In the genomic region with DNA sequence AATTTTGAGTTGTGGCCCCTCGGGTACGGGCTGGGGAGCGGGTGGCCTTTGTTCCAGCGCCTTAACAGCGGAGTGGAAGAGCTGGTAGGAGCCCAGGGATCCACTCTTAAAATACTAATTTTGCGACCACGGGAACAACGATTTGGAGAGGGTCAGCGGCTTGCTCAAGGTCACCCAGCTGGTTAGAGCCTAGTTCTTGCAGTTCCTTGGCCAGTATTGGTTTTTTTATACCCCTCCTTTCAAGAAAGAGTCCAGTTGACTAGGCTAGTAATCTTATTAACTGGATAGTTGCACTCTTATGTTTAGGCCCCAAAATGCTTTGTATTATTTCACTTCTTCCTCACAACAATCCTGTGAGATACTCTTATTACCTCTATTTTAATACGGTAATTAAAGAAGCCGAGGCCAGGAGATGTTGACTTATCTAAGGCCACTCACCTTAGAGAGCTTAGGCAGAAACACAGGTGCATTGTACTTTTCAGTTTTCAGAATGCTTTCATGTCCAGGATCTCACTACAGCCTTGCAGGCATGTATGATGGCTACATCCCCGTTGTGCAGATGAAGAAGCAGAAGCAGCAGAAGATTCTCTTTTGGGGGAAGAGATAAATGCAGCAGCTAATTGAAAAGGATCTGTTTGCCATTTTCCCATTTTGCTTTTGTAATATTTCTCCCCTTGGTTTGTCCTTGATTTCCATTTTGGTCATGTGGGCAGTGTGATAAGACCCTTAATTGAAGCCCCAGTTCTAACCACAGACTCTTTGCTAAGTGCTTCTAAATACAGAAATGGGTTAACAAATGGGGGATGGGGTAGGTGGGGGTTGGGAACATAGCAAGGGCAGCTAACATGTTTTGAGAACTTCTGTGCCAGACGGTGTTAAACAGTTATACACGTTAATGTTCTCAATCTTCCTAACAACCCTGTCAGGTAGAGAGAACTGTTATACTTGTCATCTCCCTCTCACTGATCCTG, we compare ENCODE assay signal across 9 cellular contexts. TPM values are rescaled to one million over a fixed set of nuclear protein-coding genes. Genes with fewer than 3 reads are reported as not detected.
DNase-seq lines count a peak whose midpoint lies in the region; ATAC-seq, FAIRE-seq and TF ChIP-seq lines count a peak whose summit lies in the region.
"Had no signal": no experiment of that assay in that cellular context is flagged by ENCODE, and none has a peak within 500 bp of the region (broad histone marks: within the 10 kb centered on the region; RNA-seq: fewer than 3 reads in every experiment).

No MANE protein-coding gene starts in this region.

- H3K27me3 ChIP-seq in adipocyte (replicated peaks; ENCODE audit: control insufficient read depth, insufficient read depth, low read length) (no peaks in the 10 kb centered on the region), right lobe of liver (no peaks in the 10 kb centered on the region), transverse colon (no peaks in the 10 kb centered on the region)

- H3K27ac ChIP-seq in A549 (peak overlapping the region; percentile 97 to 99), right lobe of liver (peak overlapping the region; percentile 84 to 99 (median 92)), transverse colon (peak overlapping the region; percentile 92 to 99 (median 97))

- TF ChIP-seq CTCF in A549 (IDR thresholded peaks at IDR 0.05) (no peak), HFF-Myc (IDR thresholded peaks at IDR 0.05; ENCODE audit: low read depth, low read length, missing control alignments) (no peak), right lobe of liver (IDR thresholded peaks at IDR 0.05) (no peak), transverse colon (IDR thresholded peaks at IDR 0.05) (no peak)

- no peak for TF ChIP-seq RAD21 in A549 (conservative IDR thresholded peaks at IDR 0.05 in 1 of 2, IDR thresholded peaks at IDR 0.05 in 1 of 2)

- peak overlapping the region; percentile 90 for H3K9ac ChIP-seq in adipocyte (ENCODE audit: low read length)

- H3K9me3 ChIP-seq in A549 (no peaks in the 10 kb centered on the region), adipocyte (ENCODE audit: control insufficient read depth, low read length) (no peaks in the 10 kb centered on the region), right lobe of liver (no peaks in the 10 kb centered on the region), transverse colon (no peaks in the 10 kb centered on the region)

- TF ChIP-seq POLR2A in A549 (IDR thresholded peaks at IDR 0.05; ENCODE audit: low read length) (no peak), right lobe of liver (IDR thresholded peaks at IDR 0.05) (no peak), transverse colon (IDR thresholded peaks at IDR 0.05) (no peak)

- POLR2A ChIA-PET in A549 (lab: Yijun Ruan, JAX) = no interaction called here

- peak overlapping the region; percentile 86 for H3K4me3 ChIP-seq in A549
- peak overlapping the region; percentile 81 for H3K4me3 ChIP-seq in HFF-Myc (replicated peaks; ENCODE audit: low read depth, low read length)
- H3K4me3 ChIP-seq in adipocyte (ENCODE audit: low read length) = peak overlapping the region; percentile 89
- peak overlapping the region; percentile 86 to 96 (median 89) for H3K4me3 ChIP-seq in right lobe of liver
- peak overlapping the region; percentile 64 to 97 (median 89) for H3K4me3 ChIP-seq in transverse colon

- intact Hi-C loops in right lobe of liver (cut with DNase I) (no loop called here), transverse colon (cut with DNase I; ENCODE audit: low total_unique reads) (no loop called here)

- H3K4me1 ChIP-seq in A549 (peaks cover 20% of the 10 kb centered on the region), adipocyte (ENCODE audit: control insufficient read depth, insufficient read depth, low read length) (peaks cover 14% of the 10 kb centered on the region), right lobe of liver (peaks cover 0 to 29% (median 3%) of the 10 kb centered on the region in 4 donors), transverse colon (peaks cover 0 to 51% (median 20%) of the 10 kb centered on the region in 4 donors)

- H3K4me2 ChIP-seq in A549 = peak overlapping the region; percentile 97

- no peak for DNase-seq in A549 (ENCODE audit: low read depth in 1 of 2, low spot score in 1 of 2)
- no peak for DNase-seq in HFF-Myc (ENCODE audit: extremely low read depth, low read depth)
- DNase-seq in adipocyte (ENCODE audit: low read depth) = peak; percentile 25
- DNase-seq in right lobe of liver = no peak
- DNase-seq in transverse colon = no peak
- no peak for DNase-seq in DMS153 treated with DMSO at 0.1 percent for 48 hours (lab: John Stamatoyannopoulos, UW; ENCODE audit: unreplicated experiment)
- no peak for DNase-seq in NCI-H2171 treated with DMSO at 0.1 percent for 48 hours (lab: John Stamatoyannopoulos, UW)
- DNase-seq in frontal cortex (ENCODE audit: low spot score in 2 of 2) = no peak

- CTCF ChIA-PET in A549 (lab: Yijun Ruan, JAX) = interaction anchor here (1.3 to 2.1 kb wide), 4 partner anchors 8 to 107 kb away, joined by 3 to 9 read pairs (median 6); no protein-coding TSS in a partner anchor

- peaks cover 13% of the 10 kb centered on the region for H3K36me3 ChIP-seq in adipocyte (ENCODE audit: control insufficient read depth, insufficient read depth, low read length, severe bottlenecking)
- peaks cover 0 to 12% (median 0%) of the 10 kb centered on the region in 4 donors for H3K36me3 ChIP-seq in right lobe of liver
- H3K36me3 ChIP-seq in transverse colon = no peaks in the 10 kb centered on the region

- in situ Hi-C loops in transverse colon (cut with MboI; ENCODE audit: low pct_ligation_motif_present in 1 of 4, low pct_unique_long_range_greater_than_20kb in 1 of 4, low sequenced_read_pairs in 3 of 4) = no loop called here

- FAIRE-seq in A549 (lab: Jason Lieb, UNC) (no peak), frontal cortex (lab: Jason Lieb, UNC) (no peak)
- FAIRE-seq: islet of Langerhans had no signal

- no peak for TF ChIP-seq EP300 in A549 (IDR thresholded peaks at IDR 0.05)
- no peak for TF ChIP-seq EP300 in transverse colon (IDR thresholded peaks at IDR 0.05; ENCODE audit: low read depth)

- no peak for ATAC-seq in A549
- no peak for ATAC-seq in right lobe of liver

- WGBS in A549 (ENCODE audit: missing lambda C conversion rate) = 19% methylated on average over 14 of the region's 14 CpGs
- 14% methylated on average over 5 of the region's 14 CpGs for WGBS in right lobe of liver (ENCODE audit: insufficient coverage, low coverage, low lambda C conversion rate, missing lambda C conversion rate)
- WGBS in transverse colon (ENCODE audit: low coverage in 1 of 2), 2 donors = 10 to 26% methylated on average over 4 to 14 of the region's 14 CpGs

TF ChIP-seq in A549, 52 proteins besides CTCF, POLR2A, EP300 and RAD21:
- TF ChIP-seq JUN (IDR thresholded peaks at IDR 0.05) = no peak
- TF ChIP-seq ZSCAN20 (CRISPR knock-in tag; IDR thresholded peaks at IDR 0.05) = no peak
- TF ChIP-seq HOXA7 (CRISPR knock-in tag; IDR thresholded peaks at IDR 0.05) = no peak
- no peak for TF ChIP-seq SREBF2 (IDR thresholded peaks at IDR 0.05)
- TF ChIP-seq POLR2AphosphoS2 (conservative IDR thresholded peaks at IDR 0.05; ENCODE audit: low read length) = no peak
- TF ChIP-seq ESRRA (IDR thresholded peaks at IDR 0.05; ENCODE audit: borderline replicate concordance, low read length) = no peak
- TF ChIP-seq CEBPB (IDR thresholded peaks at IDR 0.05) = no peak
- no peak for TF ChIP-seq EHF (CRISPR knock-in tag; IDR thresholded peaks at IDR 0.05)
- no peak for TF ChIP-seq NR3C1 (IDR thresholded peaks at IDR 0.05)

RNA-seq across cellular contexts. Expression of a gene that starts 1.4 kb away (rescaled TPM):
- polyA plus RNA-seq in A549 (2011; rRNA removed) (19.4 and 29.3 TPM in 2 replicates), A549 (2017; fragmentation: RNase III; extraction: RNeasy Plus Mini Kit Qiagen cat#74134 plus additional on column Dnase treatment) (21.0 to 30.8 TPM (median 29.7 TPM) in 3 replicates)
- 16.9 and 24.0 TPM in 2 replicates for polyA plus RNA-seq in A549 (2012; cell fraction: cytosol; rRNA removed)
- polyA plus RNA-seq in A549 (2012; cell fraction: nucleus; rRNA removed) = 64.6 and 68.4 TPM in 2 replicates
- polyA minus RNA-seq in A549 (2011; rRNA and poly(A)+ RNA removed) = 31.2 and 49.4 TPM in 2 replicates
- total RNA-seq in right lobe of liver (10 to 100 TPM; 26.7 to 63.4 (median 37.2) TPM), transverse colon (100 to 1,000 TPM; 156 to 252 (median 166) TPM), frontal cortex (56.3 TPM)

RNA-seq across cellular contexts. Expression of a gene that starts 33.8 kb away (rescaled TPM):
- polyA plus RNA-seq in A549 (2011; rRNA removed) (2.5 and 3.6 TPM in 2 replicates), A549 (2017; fragmentation: RNase III; extraction: RNeasy Plus Mini Kit Qiagen cat#74134 plus additional on column Dnase treatment) (3.3 to 4.5 TPM (median 4.5 TPM) in 3 replicates)
- 3.1 and 3.3 TPM in 2 replicates for polyA plus RNA-seq in A549 (2012; cell fraction: cytosol; rRNA removed)
- polyA plus RNA-seq in A549 (2012; cell fraction: nucleus; rRNA removed) = 3.5 and 4.4 TPM in 2 replicates
- polyA minus RNA-seq in A549 (2011; rRNA and poly(A)+ RNA removed) = 13.4 and 15.0 TPM in 2 replicates
- total RNA-seq in right lobe of liver (1 to 10 TPM; 2.6 to 5.2 (median 3.4) TPM), transverse colon (1 to 10 TPM in 2 of 4 donors, not detected in 2; 5.9 to 9.8 TPM), frontal cortex (14.3 TPM)
